In genomic region chr6:35955970-35956369, GRCh38 we compare ENCODE assay signal across 2 cellular contexts.
A peak's percentile ranks its signal among the peaks of the same experiment; 100 is the strongest.
TF ChIP-seq lines count a peak whose summit lies in the region.

No MANE protein-coding gene starts in this region.

TF ChIP-seq in HepG2, 621 proteins besides CTCF, POLR2A, EP300 and RAD21:
- TF ChIP-seq SMAD1 (CRISPR knock-in tag; IDR thresholded peaks at IDR 0.05; ENCODE audit: borderline replicate concordance, low read depth) (no peak), MTF1 (CRISPR knock-in tag; IDR thresholded peaks at IDR 0.05) (no peak), ZNF687 (CRISPR knock-in tag; IDR thresholded peaks at IDR 0.05) (no peak), ZNF557 (CRISPR knock-in tag; IDR thresholded peaks at IDR 0.05) (no peak), ZGPAT (CRISPR knock-in tag; IDR thresholded peaks at IDR 0.05) (no peak), ZNF770 (CRISPR knock-in tag; IDR thresholded peaks at IDR 0.05) (peak; percentile 89), TP53 (CRISPR knock-in tag; conservative IDR thresholded peaks at IDR 0.05) (no peak), ZNF468 (CRISPR knock-in tag; IDR thresholded peaks at IDR 0.05) (0 out of 2 replicates have a peak, but pooled peaks have one; percentile 37), ATM (IDR thresholded peaks at IDR 0.05; ENCODE audit: borderline replicate concordance) (no peak), STAG1 (CRISPR knock-in tag; IDR thresholded peaks at IDR 0.05) (peak; percentile 50), KDM5B (CRISPR knock-in tag; IDR thresholded peaks at IDR 0.05; ENCODE audit: borderline replicate concordance) (no peak), ZNF331 (CRISPR knock-in tag; IDR thresholded peaks at IDR 0.05) (no peak)

TF ChIP-seq in endothelial cell of umbilical vein, 7 proteins besides CTCF, POLR2A, EP300 and RAD21:
- TF ChIP-seq MYC (IDR thresholded peaks at IDR 0.05; ENCODE audit: low read depth, low read length) = no peak
- TF ChIP-seq GATA2 (IDR thresholded peaks at IDR 0.05; ENCODE audit: insufficient read depth, insufficient read length, low read depth, low read length) = no peak
- no peak for TF ChIP-seq POLR2AphosphoS5 (IDR thresholded peaks at IDR 0.05; ENCODE audit: insufficient read depth, low read depth, low read length)
- TF ChIP-seq MAX (IDR thresholded peaks at IDR 0.05; ENCODE audit: insufficient read depth, insufficient read length) = no peak
- TF ChIP-seq JUN (IDR thresholded peaks at IDR 0.05; ENCODE audit: borderline replicate concordance, insufficient read depth, insufficient read length, low read depth) = no peak
- no peak for TF ChIP-seq FOS (IDR thresholded peaks at IDR 0.05; ENCODE audit: borderline replicate concordance, insufficient read depth, low read length)
- no peak for TF ChIP-seq EZH2 (IDR thresholded peaks at IDR 0.05; ENCODE audit: borderline replicate concordance, low read depth, low read length, severe bottlenecking)
TF ChIP-seq in endothelial cell of umbilical vein: peak in this region for 0.
